1 cellular context compared by ENCODE assay signal in the genomic region with DNA sequence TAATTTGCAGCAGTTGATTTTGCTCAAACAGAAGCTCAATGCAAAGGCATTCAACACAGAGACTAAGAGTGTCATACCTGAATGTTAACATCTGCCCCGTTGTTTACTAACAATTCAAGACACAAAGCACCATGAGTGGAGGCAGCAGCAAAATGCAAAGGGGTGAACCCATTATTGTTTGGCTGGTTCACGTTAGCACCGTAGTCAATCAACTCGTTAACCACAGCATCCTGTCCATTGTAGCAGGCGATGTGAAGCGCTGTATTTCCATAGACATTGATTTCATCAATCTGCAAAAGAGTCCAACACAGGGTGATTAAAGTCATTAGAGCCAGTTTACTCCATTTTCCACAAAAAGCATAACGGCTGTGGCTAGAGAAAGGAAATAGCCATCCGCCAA.
TF ChIP-seq lines count a peak whose summit lies in the region.

No MANE protein-coding gene starts in this region.

TF ChIP-seq in H1, 55 proteins besides CTCF, POLR2A, EP300 and RAD21:
- no peak for TF ChIP-seq CHD7 (IDR thresholded peaks at IDR 0.05; ENCODE audit: insufficient replicate concordance, low read length)
- no peak for TF ChIP-seq EZH2 (IDR thresholded peaks at IDR 0.05; ENCODE audit: low read depth, low read length, severe bottlenecking)
- TF ChIP-seq RBBP5 (IDR thresholded peaks at IDR 0.05; ENCODE audit: borderline replicate concordance, low read depth, low read length) = no peak
- TF ChIP-seq SP2 (IDR thresholded peaks at IDR 0.05; ENCODE audit: low read length) = no peak
- no peak for TF ChIP-seq BACH1 (IDR thresholded peaks at IDR 0.05; ENCODE audit: low read length)
- TF ChIP-seq SP1 (IDR thresholded peaks at IDR 0.05; ENCODE audit: low read depth, low read length) = no peak
- TF ChIP-seq SP4 (IDR thresholded peaks at IDR 0.05; ENCODE audit: low read length) = no peak
- no peak for TF ChIP-seq GTF2F1 (IDR thresholded peaks at IDR 0.05; ENCODE audit: borderline replicate concordance, low read depth, low read length)
- TF ChIP-seq TEAD4 (IDR thresholded peaks at IDR 0.05; ENCODE audit: low read depth, low read length) = no peak
- TF ChIP-seq CBX8 (IDR thresholded peaks at IDR 0.05; ENCODE audit: borderline replicate concordance, low read depth, low read length) = no peak
- no peak for TF ChIP-seq ASH2L (IDR thresholded peaks at IDR 0.05; ENCODE audit: low read length)
- TF ChIP-seq MAX (IDR thresholded peaks at IDR 0.05) = no peak
- no peak for TF ChIP-seq YY1 (IDR thresholded peaks at IDR 0.05; ENCODE audit: low read depth, low read length)
- TF ChIP-seq PHF8 (conservative IDR thresholded peaks at IDR 0.05; ENCODE audit: low read depth, low read length) = no peak
- no peak for TF ChIP-seq POLR2AphosphoS5 (IDR thresholded peaks at IDR 0.05; ENCODE audit: low read depth, low read length)
- TF ChIP-seq CREB1 (IDR thresholded peaks at IDR 0.05) = no peak
- TF ChIP-seq CHD1 (IDR thresholded peaks at IDR 0.05; ENCODE audit: low read depth, low read length) = no peak
